ENCODE assay signal across 8 cellular contexts in genomic region chr3:18424213-18424861, GRCh38. TPM values are rescaled to one million over a fixed set of nuclear protein-coding genes. Genes with fewer than 3 reads are reported as not detected.
DNase-seq lines count a peak whose midpoint lies in the region; ATAC-seq and TF ChIP-seq lines count a peak whose summit lies in the region.

No MANE protein-coding gene starts in this region.

- H3K9ac ChIP-seq in PC-3 (ENCODE audit: low read length) (peak overlapping the region; percentile 35), mucosa of stomach (ENCODE audit: low read length) (peak overlapping the region; percentile 85)

- no peaks in the 10 kb centered on the region; the same call in 1 of the 2 replicates for H3K79me2 ChIP-seq in PC-3 (ENCODE audit: low read length)

- H3K4me1 ChIP-seq in PC-3 (ENCODE audit: insufficient read depth, low read length), result peaks cover 19% of the 10 kb centered on the region
- peaks cover 6% of the 10 kb centered on the region for H3K4me1 ChIP-seq in mucosa of stomach (ENCODE audit: control insufficient read depth, insufficient read depth, low read length)

- H2AFZ ChIP-seq in PC-3 (ENCODE audit: low read length), result peak overlapping the region; percentile 91

- H3K4me3 ChIP-seq in PC-3 (ENCODE audit: low read length), result peak overlapping the region; percentile 85
- H3K4me3 ChIP-seq in mucosa of stomach (ENCODE audit: low read length), result peak overlapping the region; percentile 80

- H3K4me2 ChIP-seq in PC-3 (ENCODE audit: low read length), result peak overlapping the region; percentile 98

- H3K9me3 ChIP-seq in PC-3 (ENCODE audit: low read length), result no peaks in the 10 kb centered on the region
- H3K9me3 ChIP-seq in mucosa of stomach (ENCODE audit: control insufficient read depth, low read length), result no peaks in the 10 kb centered on the region

- H3K9me2 ChIP-seq in PC-3 (replicated peaks; ENCODE audit: low read length), result no peaks in the 10 kb centered on the region

- TSS peak; percentile 28 for BruUV-seq in PC-3 (replicated peaks; lab: Mats Ljungman, UMichigan)

- POLR2A ChIA-PET in PC-3 (lab: Charles Lee; ENCODE audit: unreplicated experiment), result no interaction called here

- no peaks in the 10 kb centered on the region for H3K36me3 ChIP-seq in PC-3 (ENCODE audit: low read depth, low read length)
- H3K36me3 ChIP-seq in mucosa of stomach (ENCODE audit: control insufficient read depth, insufficient read depth, low read length), result no peaks in the 10 kb centered on the region

- no peak overlapping the region for H3K27ac ChIP-seq in PC-3 (ENCODE audit: low read length)

- no peak for DNase-seq in PC-3
- DNase-seq in effector CD4-positive, alpha-beta T cell, result peak; percentile 7
- DNase-seq in NCI-H226, result no peak
- DNase-seq in islet precursor cell, result no peak
- DNase-seq in H4 (ENCODE audit: low spot score), result no peak

- no peaks in the 10 kb centered on the region for H3K27me3 ChIP-seq in PC-3 (ENCODE audit: low read length)
- H3K27me3 ChIP-seq in mucosa of stomach (ENCODE audit: control insufficient read depth, insufficient read depth, low read length), result peaks cover 12% of the 10 kb centered on the region

- peak; percentile 2 for ATAC-seq in GM19455 (IDR thresholded peaks at IDR 0.05; ENCODE audit: unreplicated experiment)
- no peak for ATAC-seq in PC-3
- no peak for ATAC-seq in GM21825 (IDR thresholded peaks at IDR 0.05; ENCODE audit: unreplicated experiment)

- H3F3A ChIP-seq in PC-3 (ENCODE audit: low read length, unreplicated experiment), result no peaks in the 10 kb centered on the region

- H4K20me1 ChIP-seq in PC-3 (ENCODE audit: low read length), result no peaks in the 10 kb centered on the region

- CTCF ChIA-PET in PC-3 (lab: Charles Lee), result no interaction called here

- no peak for TF ChIP-seq CTCF in PC-3 (conservative IDR thresholded peaks at IDR 0.05; ENCODE audit: low read depth, low read length)

- intact Hi-C loops in PC-3 (cut with micrococcal nuclease), result loop anchor here (2.0 to 5.0 kb wide), 3 partner anchors 124 to 210 kb away; no protein-coding TSS in a partner anchor

RNA-seq across cellular contexts. Expression of gene SATB1, which starts 0.8 kb away (rescaled TPM):
- 15.6 and 28.6 TPM in 2 replicates for total RNA-seq in PC-3 (2014; rRNA removed)
- total RNA-seq in H4 (2014; rRNA removed; shearing (Covaris generic)), result 4.8 and 5.8 TPM in 2 replicates
